ENCODE assay signal across 1 cellular context in genomic region chr14:21557084-21557901, GRCh38.
A peak's percentile ranks its signal among the peaks of the same experiment; 100 is the strongest.
TF ChIP-seq lines count a peak whose summit lies in the region.

No MANE protein-coding gene starts in this region.

TF ChIP-seq in HepG2, 621 proteins besides CTCF, POLR2A, EP300 and RAD21 (continues in another document):
- TF ChIP-seq, protein P1, sequence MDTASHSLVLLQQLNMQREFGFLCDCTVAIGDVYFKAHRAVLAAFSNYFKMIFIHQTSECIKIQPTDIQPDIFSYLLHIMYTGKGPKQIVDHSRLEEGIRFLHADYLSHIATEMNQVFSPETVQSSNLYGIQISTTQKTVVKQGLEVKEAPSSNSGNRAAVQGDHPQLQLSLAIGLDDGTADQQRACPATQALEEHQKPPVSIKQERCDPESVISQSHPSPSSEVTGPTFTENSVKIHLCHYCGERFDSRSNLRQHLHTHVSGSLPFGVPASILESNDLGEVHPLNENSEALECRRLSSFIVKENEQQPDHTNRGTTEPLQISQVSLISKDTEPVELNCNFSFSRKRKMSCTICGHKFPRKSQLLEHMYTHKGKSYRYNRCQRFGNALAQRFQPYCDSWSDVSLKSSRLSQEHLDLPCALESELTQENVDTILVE (CRISPR knock-in tag; IDR thresholded peaks at IDR 0.05): peak; percentile 58
- no peak for TF ChIP-seq HOXD1 (CRISPR knock-in tag; IDR thresholded peaks at IDR 0.05)
- peak; percentile 93 for TF ChIP-seq PRPF4 (IDR thresholded peaks at IDR 0.05; ENCODE audit: low read depth, low read length, poor library complexity, severe bottlenecking)
- no peak for TF ChIP-seq SP2 (CRISPR knock-in tag; IDR thresholded peaks at IDR 0.05)
- TF ChIP-seq, protein P2, sequence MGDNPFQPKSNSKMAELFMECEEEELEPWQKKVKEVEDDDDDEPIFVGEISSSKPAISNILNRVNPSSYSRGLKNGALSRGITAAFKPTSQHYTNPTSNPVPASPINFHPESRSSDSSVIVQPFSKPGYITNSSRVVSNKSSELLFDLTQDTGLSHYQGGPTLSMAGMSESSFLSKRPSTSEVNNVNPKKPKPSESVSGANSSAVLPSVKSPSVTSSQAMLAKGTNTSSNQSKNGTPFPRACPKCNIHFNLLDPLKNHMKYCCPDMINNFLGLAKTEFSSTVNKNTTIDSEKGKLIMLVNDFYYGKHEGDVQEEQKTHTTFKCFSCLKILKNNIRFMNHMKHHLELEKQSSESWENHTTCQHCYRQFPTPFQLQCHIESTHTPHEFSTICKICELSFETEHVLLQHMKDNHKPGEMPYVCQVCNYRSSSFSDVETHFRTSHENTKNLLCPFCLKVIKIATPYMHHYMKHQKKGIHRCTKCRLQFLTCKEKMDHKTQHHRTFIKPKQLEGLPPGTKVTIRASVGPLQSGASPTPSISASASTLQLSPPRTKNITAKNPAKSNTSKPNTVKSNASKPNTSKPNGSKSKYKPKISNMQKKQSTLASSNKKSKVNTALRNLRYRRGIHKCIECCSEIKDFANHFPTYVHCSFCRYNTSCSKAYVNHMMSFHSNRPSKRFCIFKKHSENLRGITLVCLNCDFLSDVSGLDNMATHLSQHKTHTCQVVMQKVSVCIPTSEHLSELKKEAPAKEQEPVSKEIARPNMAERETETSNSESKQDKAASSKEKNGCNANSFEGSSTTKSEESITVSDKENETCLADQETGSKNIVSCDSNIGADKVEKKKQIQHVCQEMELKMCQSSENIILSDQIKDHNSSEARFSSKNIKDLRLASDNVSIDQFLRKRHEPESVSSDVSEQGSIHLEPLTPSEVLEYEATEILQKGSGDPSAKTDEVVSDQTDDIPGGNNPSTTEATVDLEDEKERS (CRISPR knock-in tag; IDR thresholded peaks at IDR 0.05): 0 out of 2 replicates have a peak, but pooled peaks have one; percentile 15
- TF ChIP-seq ZBTB20 (CRISPR knock-in tag; IDR thresholded peaks at IDR 0.05; ENCODE audit: borderline replicate concordance, low read depth): peak; percentile 73; the same call in 1 of the 2 replicates
- TF ChIP-seq RARA (CRISPR knock-in tag; IDR thresholded peaks at IDR 0.05): peak; percentile 78
- TF ChIP-seq, protein P3, sequence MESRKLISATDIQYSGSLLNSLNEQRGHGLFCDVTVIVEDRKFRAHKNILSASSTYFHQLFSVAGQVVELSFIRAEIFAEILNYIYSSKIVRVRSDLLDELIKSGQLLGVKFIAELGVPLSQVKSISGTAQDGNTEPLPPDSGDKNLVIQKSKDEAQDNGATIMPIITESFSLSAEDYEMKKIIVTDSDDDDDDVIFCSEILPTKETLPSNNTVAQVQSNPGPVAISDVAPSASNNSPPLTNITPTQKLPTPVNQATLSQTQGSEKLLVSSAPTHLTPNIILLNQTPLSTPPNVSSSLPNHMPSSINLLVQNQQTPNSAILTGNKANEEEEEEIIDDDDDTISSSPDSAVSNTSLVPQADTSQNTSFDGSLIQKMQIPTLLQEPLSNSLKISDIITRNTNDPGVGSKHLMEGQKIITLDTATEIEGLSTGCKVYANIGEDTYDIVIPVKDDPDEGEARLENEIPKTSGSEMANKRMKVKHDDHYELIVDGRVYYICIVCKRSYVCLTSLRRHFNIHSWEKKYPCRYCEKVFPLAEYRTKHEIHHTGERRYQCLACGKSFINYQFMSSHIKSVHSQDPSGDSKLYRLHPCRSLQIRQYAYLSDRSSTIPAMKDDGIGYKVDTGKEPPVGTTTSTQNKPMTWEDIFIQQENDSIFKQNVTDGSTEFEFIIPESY (CRISPR knock-in tag; IDR thresholded peaks at IDR 0.05): peak; percentile 34; the same call in 1 of the 2 replicates
- TF ChIP-seq SP140L (CRISPR knock-in tag; IDR thresholded peaks at IDR 0.05; ENCODE audit: borderline replicate concordance): no peak
- peak; percentile 69 for TF ChIP-seq FOXJ3 (CRISPR knock-in tag; IDR thresholded peaks at IDR 0.05; ENCODE audit: borderline replicate concordance)
- TF ChIP-seq MTF2 (CRISPR knock-in tag; IDR thresholded peaks at IDR 0.05; ENCODE audit: borderline replicate concordance): no peak; the same call in 1 of the 2 replicates
- peak; percentile 78 for TF ChIP-seq NR2F2 (IDR thresholded peaks at IDR 0.05; ENCODE audit: borderline replicate concordance, low read depth)
- no peak for TF ChIP-seq BRD4 (CRISPR knock-in tag; IDR thresholded peaks at IDR 0.05)
- TF ChIP-seq SOX6 (IDR thresholded peaks at IDR 0.05): no peak
- TF ChIP-seq SOX6 (CRISPR knock-in tag; IDR thresholded peaks at IDR 0.05): peak; percentile 53; the same call in 1 of the 2 replicates
- TF ChIP-seq GABPB1 (CRISPR knock-in tag; IDR thresholded peaks at IDR 0.05): no peak; the same call in 1 of the 2 replicates
- peak; percentile 76; the same call in 1 of the 2 replicates for TF ChIP-seq CHD2 (IDR thresholded peaks at IDR 0.05; ENCODE audit: low read depth, low read length)
- TF ChIP-seq ZKSCAN8 (CRISPR knock-in tag; IDR thresholded peaks at IDR 0.05; ENCODE audit: borderline replicate concordance): no peak
- TF ChIP-seq ZFP1 (CRISPR knock-in tag; IDR thresholded peaks at IDR 0.05): 0 out of 2 replicates have a peak, but pooled peaks have one; percentile 40
- peak; percentile 5; the same call in 1 of the 2 replicates for TF ChIP-seq NCOA1 (CRISPR knock-in tag; IDR thresholded peaks at IDR 0.05)
- TF ChIP-seq ZNF33B (CRISPR knock-in tag; IDR thresholded peaks at IDR 0.05): peak; percentile 25; the same call in 1 of the 2 replicates
- peak; percentile 17; the same call in 1 of the 2 replicates for TF ChIP-seq HHEX (CRISPR knock-in tag; IDR thresholded peaks at IDR 0.05)
- TF ChIP-seq ZFP37 (CRISPR knock-in tag; IDR thresholded peaks at IDR 0.05; ENCODE audit: borderline replicate concordance): peak; percentile 39; the same call in 1 of the 2 replicates
- no peak for TF ChIP-seq TRAFD1 (CRISPR knock-in tag; IDR thresholded peaks at IDR 0.05; ENCODE audit: borderline replicate concordance)
- TF ChIP-seq, protein P4, sequence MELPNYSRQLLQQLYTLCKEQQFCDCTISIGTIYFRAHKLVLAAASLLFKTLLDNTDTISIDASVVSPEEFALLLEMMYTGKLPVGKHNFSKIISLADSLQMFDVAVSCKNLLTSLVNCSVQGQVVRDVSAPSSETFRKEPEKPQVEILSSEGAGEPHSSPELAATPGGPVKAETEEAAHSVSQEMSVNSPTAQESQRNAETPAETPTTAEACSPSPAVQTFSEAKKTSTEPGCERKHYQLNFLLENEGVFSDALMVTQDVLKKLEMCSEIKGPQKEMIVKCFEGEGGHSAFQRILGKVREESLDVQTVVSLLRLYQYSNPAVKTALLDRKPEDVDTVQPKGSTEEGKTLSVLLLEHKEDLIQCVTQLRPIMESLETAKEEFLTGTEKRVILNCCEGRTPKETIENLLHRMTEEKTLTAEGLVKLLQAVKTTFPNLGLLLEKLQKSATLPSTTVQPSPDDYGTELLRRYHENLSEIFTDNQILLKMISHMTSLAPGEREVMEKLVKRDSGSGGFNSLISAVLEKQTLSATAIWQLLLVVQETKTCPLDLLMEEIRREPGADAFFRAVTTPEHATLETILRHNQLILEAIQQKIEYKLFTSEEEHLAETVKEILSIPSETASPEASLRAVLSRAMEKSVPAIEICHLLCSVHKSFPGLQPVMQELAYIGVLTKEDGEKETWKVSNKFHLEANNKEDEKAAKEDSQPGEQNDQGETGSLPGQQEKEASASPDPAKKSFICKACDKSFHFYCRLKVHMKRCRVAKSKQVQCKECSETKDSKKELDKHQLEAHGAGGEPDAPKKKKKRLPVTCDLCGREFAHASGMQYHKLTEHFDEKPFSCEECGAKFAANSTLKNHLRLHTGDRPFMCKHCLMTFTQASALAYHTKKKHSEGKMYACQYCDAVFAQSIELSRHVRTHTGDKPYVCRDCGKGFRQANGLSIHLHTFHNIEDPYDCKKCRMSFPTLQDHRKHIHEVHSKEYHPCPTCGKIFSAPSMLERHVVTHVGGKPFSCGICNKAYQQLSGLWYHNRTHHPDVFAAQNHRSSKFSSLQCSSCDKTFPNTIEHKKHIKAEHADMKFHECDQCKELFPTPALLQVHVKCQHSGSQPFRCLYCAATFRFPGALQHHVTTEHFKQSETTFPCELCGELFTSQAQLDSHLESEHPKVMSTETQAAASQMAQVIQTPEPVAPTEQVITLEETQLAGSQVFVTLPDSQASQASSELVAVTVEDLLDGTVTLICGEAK (IDR thresholded peaks at IDR 0.05): no peak
- TF ChIP-seq, protein P4 (CRISPR knock-in tag; IDR thresholded peaks at IDR 0.05): no peak
- peak; percentile 83 for TF ChIP-seq RFX3 (CRISPR knock-in tag; IDR thresholded peaks at IDR 0.05)
- 0 out of 2 replicates have a peak, but pooled peaks have one; percentile 16 for TF ChIP-seq SOX13 (IDR thresholded peaks at IDR 0.05)
- TF ChIP-seq SOX13 (CRISPR knock-in tag; conservative IDR thresholded peaks at IDR 0.05 in 1 of 2, IDR thresholded peaks at IDR 0.05 in 1 of 2): peak in 1 of 2 experiments; percentile 65; a peak in 1 of 4 replicates
- TF ChIP-seq ZNF292 (CRISPR knock-in tag; IDR thresholded peaks at IDR 0.05; ENCODE audit: borderline replicate concordance, low read depth): peak; percentile 57; the same call in 1 of the 2 replicates
- peak; percentile 53; the same call in 1 of the 2 replicates for TF ChIP-seq KDM3A (CRISPR knock-in tag; IDR thresholded peaks at IDR 0.05; ENCODE audit: low read depth)
- no peak for TF ChIP-seq TAF15 (IDR thresholded peaks at IDR 0.05; ENCODE audit: low read depth, low read length, poor library complexity, severe bottlenecking)
- TF ChIP-seq GATAD2A (CRISPR knock-in tag; IDR thresholded peaks at IDR 0.05): peak; percentile 77
- no peak for TF ChIP-seq TCF7L2 (IDR thresholded peaks at IDR 0.05; ENCODE audit: low read depth, low read length)
- TF ChIP-seq, protein P5, sequence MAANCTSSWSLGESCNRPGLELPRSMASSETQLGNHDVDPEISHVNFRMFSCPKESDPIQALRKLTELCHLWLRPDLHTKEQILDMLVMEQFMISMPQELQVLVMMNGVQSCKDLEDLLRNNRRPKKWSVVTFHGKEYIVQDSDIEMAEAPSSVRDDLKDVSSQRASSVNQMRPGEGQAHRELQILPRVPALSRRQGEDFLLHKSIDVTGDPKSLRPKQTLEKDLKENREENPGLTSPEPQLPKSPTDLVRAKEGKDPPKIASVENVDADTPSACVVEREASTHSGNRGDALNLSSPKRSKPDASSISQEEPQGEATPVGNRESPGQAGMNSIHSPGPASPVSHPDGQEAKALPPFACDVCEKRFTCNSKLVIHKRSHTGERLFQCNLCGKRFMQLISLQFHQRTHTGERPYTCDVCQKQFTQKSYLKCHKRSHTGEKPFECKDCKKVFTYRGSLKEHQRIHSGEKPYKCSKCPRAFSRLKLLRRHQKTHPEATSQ (CRISPR knock-in tag; IDR thresholded peaks at IDR 0.05; ENCODE audit: borderline replicate concordance): 0 out of 2 replicates have a peak, but pooled peaks have one; percentile 39
- TF ChIP-seq KLF6 (CRISPR knock-in tag; IDR thresholded peaks at IDR 0.05): no peak
- TF ChIP-seq FOXP1 (IDR thresholded peaks at IDR 0.05): no peak
- peak; percentile 28; the same call in 1 of the 2 replicates for TF ChIP-seq FOXP1 (CRISPR knock-in tag; IDR thresholded peaks at IDR 0.05)
- TF ChIP-seq, protein P6, sequence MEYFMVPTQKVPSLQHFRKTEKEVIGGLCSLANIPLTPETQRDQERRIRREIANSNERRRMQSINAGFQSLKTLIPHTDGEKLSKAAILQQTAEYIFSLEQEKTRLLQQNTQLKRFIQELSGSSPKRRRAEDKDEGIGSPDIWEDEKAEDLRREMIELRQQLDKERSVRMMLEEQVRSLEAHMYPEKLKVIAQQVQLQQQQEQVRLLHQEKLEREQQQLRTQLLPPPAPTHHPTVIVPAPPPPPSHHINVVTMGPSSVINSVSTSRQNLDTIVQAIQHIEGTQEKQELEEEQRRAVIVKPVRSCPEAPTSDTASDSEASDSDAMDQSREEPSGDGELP (IDR thresholded peaks at IDR 0.05; ENCODE audit: borderline replicate concordance, low read depth): peak; percentile 12; the same call in 1 of the 2 replicates
- 0 out of 2 replicates have a peak, but pooled peaks have one; percentile 15 for TF ChIP-seq KDM2A (CRISPR knock-in tag; IDR thresholded peaks at IDR 0.05; ENCODE audit: borderline replicate concordance, low read depth)
- TF ChIP-seq MEIS2 (CRISPR knock-in tag; IDR thresholded peaks at IDR 0.05): 0 out of 2 replicates have a peak, but pooled peaks have one; percentile 34
